ENCODE assay signal across 10 cellular contexts in genomic region chr5:643351-643801, GRCh38. TPM values are rescaled to one million over a fixed set of nuclear protein-coding genes. Genes with fewer than 3 reads are reported as not detected.
A peak's percentile ranks its signal among the peaks of the same experiment; 100 is the strongest.
DNase-seq lines count a peak whose midpoint lies in the region; ATAC-seq, FAIRE-seq and TF ChIP-seq lines count a peak whose summit lies in the region.
"Had no signal": no experiment of that assay in that cellular context is flagged by ENCODE, and none has a peak within 500 bp of the region (broad histone marks: within the 10 kb centered on the region; RNA-seq: fewer than 3 reads in every experiment).

No MANE protein-coding gene starts in this region.

- no peaks in the 10 kb centered on the region; the same call in 1 of the 2 replicates for H4K20me1 ChIP-seq in K562 (replicated peaks; ENCODE audit: control insufficient read depth, insufficient read depth, low read length)

- peaks cover 0 to 3% of the 10 kb centered on the region in 2 experiments; a peak in 1 of 5 replicates for H3K4me1 ChIP-seq in K562 (replicated peaks in 1 of 2; ENCODE audit: control insufficient read depth in 2 of 2, insufficient read depth in 2 of 2, low read length in 2 of 2)
- H3K4me1 ChIP-seq: SJSA1 had no signal

- peaks cover 15% of the 10 kb centered on the region for H3K9me3 ChIP-seq in K562 (replicated peaks; ENCODE audit: control insufficient read depth, insufficient read depth, low read depth, low read length)
- H3K9me3 ChIP-seq: SJSA1 had no signal

- H3K9me1 ChIP-seq in K562 (ENCODE audit: control insufficient read depth, insufficient read depth, low read length), result no peaks in the 10 kb centered on the region

- in situ Hi-C loops in K562 (cut with MboI), result no loop called here

- no peak overlapping the region for H2AFZ ChIP-seq in K562 (ENCODE audit: low read depth, low read length)

- DNase-seq in K562 (ENCODE audit: extremely low read depth in 1 of 4, low spot score in 3 of 4), result no peak
- DNase-seq in cortex of kidney (lab: John Stamatoyannopoulos, UW), result no peak
- no peak for DNase-seq in foreskin melanocyte
- DNase-seq in GDM1 (lab: John Stamatoyannopoulos, UW), result no peak
- no peak for DNase-seq in DMS 273 (lab: John Stamatoyannopoulos, UW; ENCODE audit: unreplicated experiment)
- DNase-seq: NCI-H146 had no signal

- ATAC-seq in GM19468 (IDR thresholded peaks at IDR 0.05; ENCODE audit: extremely low read depth, unreplicated experiment), result peak; percentile 3
- peak; percentile 50 for ATAC-seq in HG03342 (IDR thresholded peaks at IDR 0.05; ENCODE audit: unreplicated experiment)
- no peak; the same call in 1 of the 3 replicates for ATAC-seq in K562

- H3K27ac ChIP-seq in K562 (ENCODE audit: extremely low read depth, low read depth, low read length), result no peak overlapping the region
- H3K27ac ChIP-seq: SJSA1 had no signal

- POLR2A ChIA-PET in K562 (lab: Yijun Ruan, JAX), result interaction anchor here (0.6 to 1.5 kb wide), 8 partner anchors 9 to 345 kb away, joined by 3 to 7 read pairs (median 3); no protein-coding TSS in a partner anchor

- TF ChIP-seq POLR2A in K562 (conservative IDR thresholded peaks at IDR 0.05), result no peak

- H3K36me3 ChIP-seq in K562 (ENCODE audit: control insufficient read depth, insufficient read depth, low read length), result peaks cover 98% of the 10 kb centered on the region

- CTCF ChIA-PET in K562 (lab: Yijun Ruan, JAX; ENCODE audit: low intra/inter-chr PET ratio), result no interaction called here

- intact Hi-C loops in K562 (cut with micrococcal nuclease), result no loop called here

- TF ChIP-seq CTCF in GM12874 (IDR thresholded peaks at IDR 0.05; ENCODE audit: insufficient read depth, low read depth, low read length) (peak; percentile 14; the same call in 1 of the 2 replicates), K562 (IDR thresholded peaks at IDR 0.05 in 2 of 3, conservative IDR thresholded peaks at IDR 0.05 in 1 of 3; ENCODE audit: insufficient read depth in 2 of 3, low read depth in 1 of 3, low read length in 3 of 3) (no peak)

- no peak for FAIRE-seq in K562 (lab: Jason Lieb, UNC)

- WGBS in K562 (ENCODE audit: insufficient coverage, low coverage, missing lambda C conversion rate), result 98% methylated on average over 14 of the region's 21 CpGs

- BruUV-seq in K562 (replicated peaks; lab: Mats Ljungman, UMichigan), result no TSS peak

- H3K27me3 ChIP-seq in K562 (ENCODE audit: control insufficient read depth in 2 of 2, insufficient read depth in 2 of 2, low read length in 2 of 2), result no peaks in the 10 kb centered on the region
- H3K27me3 ChIP-seq: SJSA1 had no signal

- H3K79me2 ChIP-seq in K562 (ENCODE audit: control insufficient read depth, insufficient read depth, low read length), result peaks cover 6% of the 10 kb centered on the region; the same call in 1 of the 3 replicates

- no peak for TF ChIP-seq EP300 in K562 (IDR thresholded peaks at IDR 0.05; ENCODE audit: low read length)

- H3K4me3 ChIP-seq in K562, result no peak overlapping the region
- H3K4me3 ChIP-seq: SJSA1 had no signal

- H3K9ac ChIP-seq in K562 (ENCODE audit: insufficient read depth in 1 of 2, low read depth in 2 of 2, low read length in 2 of 2), result no peak overlapping the region

- no peak for TF ChIP-seq RAD21 in K562 (CRISPR knock-in tag; conservative IDR thresholded peaks at IDR 0.05 in 1 of 2, IDR thresholded peaks at IDR 0.05 in 1 of 2)

- no peak overlapping the region for H3K4me2 ChIP-seq in K562 (ENCODE audit: insufficient read depth, low read length)

TF ChIP-seq in K562, 482 proteins besides CTCF, POLR2A, EP300 and RAD21:
- TF ChIP-seq SPI1 (IDR thresholded peaks at IDR 0.05; ENCODE audit: borderline replicate concordance, low read depth, low read length) (no peak), SUPT5H (IDR thresholded peaks at IDR 0.05) (0 out of 2 replicates have a peak, but pooled peaks have one; percentile 15), SMAD3 (CRISPR knock-in tag; conservative IDR thresholded peaks at IDR 0.05) (no peak), POLR2G (IDR thresholded peaks at IDR 0.05; ENCODE audit: low read depth, low read length) (peak; percentile 64), RBM22 (IDR thresholded peaks at IDR 0.05; ENCODE audit: low read depth, low read length, poor library complexity, severe bottlenecking) (peak; percentile 77)

RNA-seq across cellular contexts. Expression of gene CEP72, which starts 31.2 kb away (rescaled TPM):
- 124 and 152 TPM in 2 replicates for total RNA-seq in K562 (2011; cell fraction: chromatin; rRNA removed; ENCODE audit: low replicate concordance)
- total RNA-seq in K562 (2011; cell fraction: nucleolus; rRNA removed), result 76.5 and 81.0 TPM in 2 replicates
- total RNA-seq in K562 (2011; cell fraction: nucleoplasm; rRNA removed), result 63.1 and 68.9 TPM in 2 replicates
- 17.6 and 27.4 TPM in 2 replicates for total RNA-seq in K562 (2014; rRNA removed)
- total RNA-seq in K562 (2014; rRNA removed; fragmentation: Illumina TruSeq; extraction: Trizol), result 9.4 and 11.3 TPM in 2 replicates
- 16.3 and 17.4 TPM in 2 replicates for total RNA-seq in K562 (2015; rRNA removed; fragmentation: Illumina TruSeq; extraction: Trizol)
- 33.3 and 38.1 TPM in 2 replicates for total RNA-seq in K562 (2021)
- 14.0 and 17.8 TPM in 2 replicates for polyA plus RNA-seq in K562 (2011; rRNA removed)
- polyA plus RNA-seq in K562 (2011; cell fraction: cytosol; rRNA removed), result 11.8 and 15.1 TPM in 2 replicates
- polyA plus RNA-seq in K562 (2011; cell fraction: nucleus; rRNA removed), result 32.3 and 49.2 TPM in 2 replicates
- polyA plus RNA-seq in K562 (2012), result 15.2 and 20.5 TPM in 2 replicates
- 14.2 and 15.2 TPM in 2 replicates for polyA plus RNA-seq in K562 (2014; fragmentation: Illumina TruSeq; extraction: Trizol)
- polyA plus RNA-seq in K562 (2014; fragmentation: Nextera tagmentation; extraction: Ambion mirVana), result 1 to 10 TPM in 1 of 2 experiments, under 1 TPM in 1; 0.89 to 1.4 TPM
- polyA plus RNA-seq in K562 (2014; rRNA removed), result 19.9 and 28.6 TPM in 2 replicates
- 23.6 and 27.4 TPM in 2 replicates for polyA minus RNA-seq in K562 (2011; rRNA and poly(A)+ RNA removed)
- polyA minus RNA-seq in K562 (2011; cell fraction: cytosol; rRNA and poly(A)+ RNA removed), result 19.7 and 26.2 TPM in 2 replicates
- 40.4 and 45.3 TPM in 2 replicates for polyA minus RNA-seq in K562 (2011; cell fraction: nucleus; rRNA and poly(A)+ RNA removed)

RNA-seq across cellular contexts. Expression of gene TPPP, which starts 49.8 kb away (rescaled TPM):
- total RNA-seq in K562 (2011; cell fraction: chromatin; rRNA removed; ENCODE audit: low replicate concordance), result 0.11 and 0.28 TPM in 2 replicates
- total RNA-seq in K562 (2011; cell fraction: nucleolus; rRNA removed), result 0.13 and 0.17 TPM in 2 replicates
- total RNA-seq in K562 (2011; cell fraction: nucleoplasm; rRNA removed), result 0.15 TPM in 1 of 2 replicates, not detected in the other
- total RNA-seq in K562 (2014; rRNA removed) (not detected in 2 replicates), K562 (2014; rRNA removed; fragmentation: Illumina TruSeq; extraction: Trizol) (not detected in 2 replicates), K562 (2015; rRNA removed; fragmentation: Illumina TruSeq; extraction: Trizol) (not detected in 2 replicates), K562 (2021) (0.07 TPM in 2 replicates)
- polyA plus RNA-seq in K562 (2011; rRNA removed) (0.01 and 0.03 TPM in 2 replicates), K562 (2014; fragmentation: Illumina TruSeq; extraction: Trizol) (0.01 TPM in 1 of 2 replicates, not detected in the other), K562 (2014; fragmentation: Nextera tagmentation; extraction: Ambion mirVana) (not detected), K562 (2014; rRNA removed) (not detected in 2 replicates)
- polyA plus RNA-seq in K562 (2011; cell fraction: cytosol; rRNA removed), result 0.04 and 0.06 TPM in 2 replicates
- 0.06 and 0.11 TPM in 2 replicates for polyA plus RNA-seq in K562 (2011; cell fraction: nucleus; rRNA removed)
- polyA plus RNA-seq in K562 (2012), result 0.21 and 0.25 TPM in 2 replicates
- 0.11 and 0.12 TPM in 2 replicates for polyA minus RNA-seq in K562 (2011; rRNA and poly(A)+ RNA removed)
- polyA minus RNA-seq in K562 (2011; cell fraction: cytosol; rRNA and poly(A)+ RNA removed), result not detected in 2 replicates
- polyA minus RNA-seq in K562 (2011; cell fraction: nucleus; rRNA and poly(A)+ RNA removed), result not detected in 2 replicates
- total RNA-seq: SJSA1 had no signal
